Comparison of ENCODE assay signal across 26 cellular contexts in the genomic region with DNA sequence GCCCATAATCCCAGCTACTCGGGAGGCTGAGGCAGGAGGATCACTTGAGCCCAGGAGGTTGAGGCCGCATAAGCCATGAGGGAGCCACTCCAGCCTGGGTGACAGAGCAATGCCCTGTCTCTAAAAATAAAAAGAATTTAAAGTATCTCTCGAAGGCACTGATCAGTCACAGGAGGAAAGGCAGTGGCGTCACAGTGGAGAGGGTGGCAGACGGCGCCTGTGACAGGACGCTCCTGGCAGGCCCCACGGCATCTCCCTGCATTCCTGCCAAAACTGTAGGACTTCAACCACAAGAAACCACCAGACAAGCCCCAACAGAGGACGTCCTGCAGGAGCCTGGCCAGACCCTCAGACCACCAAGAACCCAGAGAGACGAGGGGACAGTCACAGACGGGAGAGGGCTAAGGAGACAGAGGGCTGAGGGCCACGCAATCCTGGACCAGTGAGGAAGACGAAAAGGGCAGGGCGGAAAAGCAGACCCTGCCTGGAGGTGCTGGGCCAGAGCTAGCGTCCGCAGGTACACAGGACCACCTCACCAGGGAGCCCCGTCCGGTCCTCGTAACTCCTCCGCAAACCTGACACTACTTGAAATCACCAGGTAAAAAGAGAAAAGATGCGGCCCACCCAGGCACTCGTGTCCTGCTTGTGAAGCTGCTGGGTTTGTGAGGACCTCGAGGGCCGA. TPM values are rescaled to one million over a fixed set of nuclear protein-coding genes. Genes with fewer than 3 reads are reported as not detected.
A peak's percentile ranks its signal among the peaks of the same experiment; 100 is the strongest.
DNase-seq lines count a peak whose midpoint lies in the region; ATAC-seq, FAIRE-seq and TF ChIP-seq lines count a peak whose summit lies in the region.
"Had no signal": no experiment of that assay in that cellular context is flagged by ENCODE, and none has a peak within 500 bp of the region (broad histone marks: within the 10 kb centered on the region; RNA-seq: fewer than 3 reads in every experiment).

No MANE protein-coding gene starts in this region.

- TF ChIP-seq POLR2A in K562 (conservative IDR thresholded peaks at IDR 0.05): no peak
- no peak for TF ChIP-seq POLR2A in spleen (IDR thresholded peaks at IDR 0.05)

- TF ChIP-seq CTCF in K562 (IDR thresholded peaks at IDR 0.05 in 2 of 3, conservative IDR thresholded peaks at IDR 0.05 in 1 of 3; ENCODE audit: insufficient read depth in 2 of 3, low read depth in 1 of 3, low read length in 3 of 3) (no peak), spleen (IDR thresholded peaks at IDR 0.05 in 8 of 11, conservative IDR thresholded peaks at IDR 0.05 in 3 of 11) (no peak)

- no peaks in the 10 kb centered on the region for H3K27me3 Mint-ChIP-seq in activated T-cell treated with anti-CD3 and anti-CD28 coated beads, Interleukin-2, amount 50 U/mL, for 72 hours (ENCODE audit: low read depth)
- H3K27me3 Mint-ChIP-seq in activated T-cell treated with anti-CD3 and anti-CD28 coated beads, Interleukin-2, amount 50 U/mL, for 4 hours (ENCODE audit: low read depth): no peaks in the 10 kb centered on the region
- H3K27me3 Mint-ChIP-seq: activated naive CD8-positive, alpha-beta T cell; T-cell had no signal

- WGBS in K562 (ENCODE audit: insufficient coverage, low coverage, missing lambda C conversion rate): 97% methylated on average over 23 of the region's 24 CpGs
- WGBS in spleen, 5 donors: 90 to 96% (median 96%) methylated on average over 24 of the region's 24 CpGs

- peaks cover 9 to 20% of the 10 kb centered on the region in 2 donors for H3K36me3 Mint-ChIP-seq in activated T-cell treated with anti-CD3 and anti-CD28 coated beads, Interleukin-2, amount 50 U/mL, for 72 hours (ENCODE audit: insufficient read depth in 2 of 2)
- H3K36me3 Mint-ChIP-seq in activated T-cell treated with anti-CD3 and anti-CD28 coated beads, Interleukin-2, amount 50 U/mL, for 4 hours (ENCODE audit: insufficient read depth): peaks cover 24% of the 10 kb centered on the region

- peak overlapping the region; percentile 9 for H3K27ac Mint-ChIP-seq in activated T-cell treated with anti-CD3 and anti-CD28 coated beads, Interleukin-2, amount 50 U/mL, for 72 hours
- H3K27ac Mint-ChIP-seq: activated naive CD8-positive, alpha-beta T cell had no signal

- intact Hi-C loops in K562 (cut with micrococcal nuclease) (no loop called here), spleen (cut with DNase I; ENCODE audit: low total_unique reads) (no loop called here)

- H3K4me1 ChIP-seq in K562 (replicated peaks in 1 of 2; ENCODE audit: control insufficient read depth in 2 of 2, insufficient read depth in 2 of 2, low read length in 2 of 2) (peaks cover 11 to 74% of the 10 kb centered on the region in 2 experiments), spleen (peaks cover 21 to 53% (median 43%) of the 10 kb centered on the region in 6 donors)

- H3K4me2 ChIP-seq in K562 (ENCODE audit: insufficient read depth, low read length): no peak overlapping the region
- H3K4me2 ChIP-seq: A549, BLaER1 had no signal

- H2AFZ ChIP-seq in K562 (ENCODE audit: low read depth, low read length): no peak overlapping the region

- BruUV-seq in K562 (replicated peaks; lab: Mats Ljungman, UMichigan): no TSS peak

- H3K27ac ChIP-seq in K562 (ENCODE audit: extremely low read depth, low read depth, low read length) (no peak overlapping the region), substantia nigra (ENCODE audit: low read depth, low read length, poor library complexity, severe bottlenecking) (peak overlapping the region; percentile 100), spleen (no peak overlapping the region)
- H3K27ac ChIP-seq: A549, BLaER1, left lung, upper lobe of right lung had no signal

- H3K9me3 Mint-ChIP-seq in activated T-cell treated with anti-CD3 and anti-CD28 coated beads, Interleukin-2, amount 50 U/mL, for 72 hours: no peaks in the 10 kb centered on the region
- no peaks in the 10 kb centered on the region for H3K9me3 Mint-ChIP-seq in activated T-cell treated with anti-CD3 and anti-CD28 coated beads, Interleukin-2, amount 50 U/mL, for 4 hours
- H3K9me3 Mint-ChIP-seq: T-cell had no signal

- peaks cover 4% of the 10 kb centered on the region for H3K9me3 ChIP-seq in K562 (replicated peaks; ENCODE audit: control insufficient read depth, insufficient read depth, low read depth, low read length)
- H3K9me3 ChIP-seq in spleen: no peaks in the 10 kb centered on the region
- H3K9me3 ChIP-seq: A549, BLaER1, gastroesophageal sphincter, left lung, upper lobe of right lung had no signal

- peaks cover 57% of the 10 kb centered on the region for H3K79me2 ChIP-seq in K562 (ENCODE audit: control insufficient read depth, insufficient read depth, low read length)

- no peak for DNase-seq in activated T-cell treated with anti-CD3 and anti-CD28 coated beads, Interleukin-2, amount 50 U/mL, for 72 hours
- no peak for DNase-seq in activated T-cell treated with anti-CD3 and anti-CD28 coated beads, Interleukin-2, amount 50 U/mL, for 4 hours
- DNase-seq in K562 (ENCODE audit: extremely low read depth in 1 of 4, low spot score in 3 of 4) (no peak), iPS-NIHi7 (ENCODE audit: extremely low spot score) (peak; percentile 8), substantia nigra (lab: John Stamatoyannopoulos, UW) (no peak), H4 (ENCODE audit: low spot score) (no peak), medulla oblongata (ENCODE audit: extremely low spot score) (no peak), spleen (no peak)
- DNase-seq: activated CD4-positive, alpha-beta T cell treated with anti-CD3 and anti-CD28 coated beads, Interleukin-2, amount 50 U/mL, for 4 hours; activated T-cell treated with anti-CD3 and anti-CD28 coated beads for 4 hours; NCI-H1105 treated with DMSO at 0.1 percent for 48 hours; NCI-H2107; NCI-H524 treated with DMSO at 0.1 percent for 48 hours; occipital lobe; SHP77; stimulated activated naive CD8-positive, alpha-beta T cell treated with anti-CD3 and anti-CD28 coated beads, Interleukin-15, Interleukin-2, amounts not matched to agents 100 U/mL and 50 U/mL, for 24 hours; T-cell; upper lobe of right lung had no signal

- H3K4me1 Mint-ChIP-seq in activated T-cell treated with anti-CD3 and anti-CD28 coated beads, Interleukin-2, amount 50 U/mL, for 72 hours (ENCODE audit: low read depth): peaks cover 28% of the 10 kb centered on the region
- peaks cover 21% of the 10 kb centered on the region for H3K4me1 Mint-ChIP-seq in activated T-cell treated with anti-CD3 and anti-CD28 coated beads, Interleukin-2, amount 50 U/mL, for 4 hours (ENCODE audit: low read depth)

- H3K36me3 ChIP-seq in K562 (ENCODE audit: control insufficient read depth, insufficient read depth, low read length): peaks cover 67% of the 10 kb centered on the region
- H3K36me3 ChIP-seq in spleen: peaks cover 11 to 62% (median 57%) of the 10 kb centered on the region in 6 donors

- in situ Hi-C loops in K562 (cut with MboI): loop anchor here (5.0 kb wide), 1 partner anchor 49 kb away; the partner anchor contains the start of gene PTDSS2

- no peak for ATAC-seq in activated T-cell treated with anti-CD3 and anti-CD28 coated beads, Interleukin-2, amount 50 U/mL, for 72 hours (replicated peaks in 1 of 2)
- no peak for ATAC-seq in activated T-cell treated with anti-CD3 and anti-CD28 coated beads, Interleukin-2, amount 50 U/mL, for 4 hours
- no peak for ATAC-seq in K562
- ATAC-seq: A549; gastroesophageal sphincter; left lung; sciatic nerve; stimulated activated naive CD8-positive, alpha-beta T cell treated with anti-CD3 and anti-CD28 coated beads, Interleukin-15, Interleukin-2, amounts not matched to agents 100 U/mL and 50 U/mL, for 24 hours; T-cell; upper lobe of right lung had no signal

- CTCF ChIA-PET in K562 (lab: Yijun Ruan, JAX; ENCODE audit: low intra/inter-chr PET ratio): no interaction called here

- peak overlapping the region in 1 of 2 donors; percentile 27 for H3K4me3 Mint-ChIP-seq in activated T-cell treated with anti-CD3 and anti-CD28 coated beads, Interleukin-2, amount 50 U/mL, for 72 hours
- no peak overlapping the region for H3K4me3 Mint-ChIP-seq in activated T-cell treated with anti-CD3 and anti-CD28 coated beads, Interleukin-2, amount 50 U/mL, for 4 hours
- H3K4me3 Mint-ChIP-seq: activated naive CD8-positive, alpha-beta T cell had no signal

- no peak overlapping the region; a peak in 1 of 4 replicates for H3K9ac ChIP-seq in K562 (ENCODE audit: insufficient read depth in 1 of 2, low read depth in 2 of 2, low read length in 2 of 2)

- no peaks in the 10 kb centered on the region for H4K20me1 ChIP-seq in K562 (replicated peaks; ENCODE audit: control insufficient read depth, insufficient read depth, low read length)

- FAIRE-seq in K562 (lab: Jason Lieb, UNC): no peak
- FAIRE-seq: A549, H54, HTR-8/SVneo had no signal

- no peaks in the 10 kb centered on the region for H3K27me3 ChIP-seq in K562 (ENCODE audit: control insufficient read depth in 2 of 2, insufficient read depth in 2 of 2, low read length in 2 of 2)
- no peaks in the 10 kb centered on the region for H3K27me3 ChIP-seq in spleen (replicated peaks in 1 of 7)
- H3K27me3 ChIP-seq: gastroesophageal sphincter, left lung, upper lobe of right lung had no signal

- H3K4me3 ChIP-seq in K562: no peak overlapping the region
- H3K4me3 ChIP-seq in spleen: no peak overlapping the region
- H3K4me3 ChIP-seq: A549, BLaER1, gastroesophageal sphincter, left lung, upper lobe of right lung had no signal

- peaks cover 3% of the 10 kb centered on the region for H3K9me1 ChIP-seq in K562 (ENCODE audit: control insufficient read depth, insufficient read depth, low read length)

- TF ChIP-seq EP300 in K562 (IDR thresholded peaks at IDR 0.05; ENCODE audit: low read length): no peak

- TF ChIP-seq RAD21 in K562 (CRISPR knock-in tag; conservative IDR thresholded peaks at IDR 0.05 in 1 of 2, IDR thresholded peaks at IDR 0.05 in 1 of 2): no peak

- POLR2A ChIA-PET in K562 (lab: Yijun Ruan, JAX): interaction anchor here (0.6 to 2.9 kb wide), 3 partner anchors 9 to 40 kb away, joined by 3 to 11 read pairs (median 3); no protein-coding TSS in a partner anchor

RNA-seq across cellular contexts. Expression of gene RNH1, which starts 5.9 kb away (rescaled TPM):
- total RNA-seq in activated T-cell treated with anti-CD3 and anti-CD28 coated beads, Interleukin-2, amount 50 U/mL, for 72 hours: 10 to 100 TPM; 88.9 to 95.3 TPM
- total RNA-seq in activated T-cell treated with anti-CD3 and anti-CD28 coated beads, Interleukin-2, amount 50 U/mL, for 4 hours: 100 to 1,000 TPM; 159 to 172 (median 160) TPM
- total RNA-seq in K562 (2011; cell fraction: chromatin; rRNA removed; ENCODE audit: low replicate concordance): 70.8 and 222 TPM in 2 replicates
- 197 and 200 TPM in 2 replicates for total RNA-seq in K562 (2011; cell fraction: nucleolus; rRNA removed)
- 94.3 and 102 TPM in 2 replicates for total RNA-seq in K562 (2011; cell fraction: nucleoplasm; rRNA removed)
- total RNA-seq in K562 (2014; rRNA removed) (159 and 178 TPM in 2 replicates), K562 (2014; rRNA removed; fragmentation: Illumina TruSeq; extraction: Trizol) (12.9 and 20.3 TPM in 2 replicates), K562 (2015; rRNA removed; fragmentation: Illumina TruSeq; extraction: Trizol) (97.2 and 102 TPM in 2 replicates), K562 (2021) (160 and 164 TPM in 2 replicates), spleen (100 to 1,000 TPM; 133 to 159 (median 147) TPM)
- polyA plus RNA-seq in K562 (2011; rRNA removed) (38.5 and 71.1 TPM in 2 replicates), K562 (2014; fragmentation: Illumina TruSeq; extraction: Trizol) (44.3 and 107 TPM in 2 replicates), K562 (2014; fragmentation: Nextera tagmentation; extraction: Ambion mirVana) (10 to 100 TPM in 1 of 2 experiments, 1 to 10 TPM in 1; 2.5 to 11.8 TPM), K562 (2014; rRNA removed) (104 and 114 TPM in 2 replicates), spleen (100 to 1,000 TPM in 1 of 3 donors, 10 to 100 TPM in 2; 72.8 to 143 (median 83.8) TPM)
- polyA plus RNA-seq in K562 (2011; cell fraction: cytosol; rRNA removed): 53.4 and 159 TPM in 2 replicates
- polyA plus RNA-seq in K562 (2011; cell fraction: nucleus; rRNA removed): 178 and 263 TPM in 2 replicates
- polyA plus RNA-seq in K562 (2012): 144 and 249 TPM in 2 replicates
- polyA minus RNA-seq in K562 (2011; rRNA and poly(A)+ RNA removed): 18.1 and 34.7 TPM in 2 replicates
- polyA minus RNA-seq in K562 (2011; cell fraction: cytosol; rRNA and poly(A)+ RNA removed): 72.0 and 82.7 TPM in 2 replicates
- 72.2 and 76.6 TPM in 2 replicates for polyA minus RNA-seq in K562 (2011; cell fraction: nucleus; rRNA and poly(A)+ RNA removed)
- 150 and 205 TPM in 2 replicates for total RNA-seq in H4 (2014; rRNA removed; shearing (Covaris generic))

RNA-seq across cellular contexts. Expression of gene HRAS, which starts 34.2 kb away (rescaled TPM):
- 10 to 100 TPM; 28.8 to 40.1 TPM for total RNA-seq in activated T-cell treated with anti-CD3 and anti-CD28 coated beads, Interleukin-2, amount 50 U/mL, for 72 hours
- total RNA-seq in activated T-cell treated with anti-CD3 and anti-CD28 coated beads, Interleukin-2, amount 50 U/mL, for 4 hours: 100 to 1,000 TPM in 1 of 3 donors, 10 to 100 TPM in 2; 92.2 to 108 (median 95.0) TPM
- total RNA-seq in K562 (2011; cell fraction: chromatin; rRNA removed; ENCODE audit: low replicate concordance): 31.9 and 88.4 TPM in 2 replicates
- total RNA-seq in K562 (2011; cell fraction: nucleolus; rRNA removed): 70.2 and 80.9 TPM in 2 replicates
- total RNA-seq in K562 (2011; cell fraction: nucleoplasm; rRNA removed): 37.3 and 47.9 TPM in 2 replicates
- total RNA-seq in K562 (2014; rRNA removed) (73.5 and 75.9 TPM in 2 replicates), K562 (2014; rRNA removed; fragmentation: Illumina TruSeq; extraction: Trizol) (11.3 and 16.8 TPM in 2 replicates), K562 (2015; rRNA removed; fragmentation: Illumina TruSeq; extraction: Trizol) (41.3 and 43.3 TPM in 2 replicates), K562 (2021) (64.9 and 68.5 TPM in 2 replicates), spleen (10 to 100 TPM; 16.6 to 33.6 (median 30.3) TPM)
- polyA plus RNA-seq in K562 (2011; rRNA removed) (29.6 and 34.9 TPM in 2 replicates), K562 (2014; fragmentation: Illumina TruSeq; extraction: Trizol) (28.0 and 46.2 TPM in 2 replicates), K562 (2014; fragmentation: Nextera tagmentation; extraction: Ambion mirVana) (1 to 10 TPM; 2.8 to 5.8 TPM), K562 (2014; rRNA removed) (52.0 and 61.3 TPM in 2 replicates), spleen (10 to 100 TPM; 70.0 to 90.9 (median 90.7) TPM)
- polyA plus RNA-seq in K562 (2011; cell fraction: cytosol; rRNA removed): 39.3 and 69.6 TPM in 2 replicates
- polyA plus RNA-seq in K562 (2011; cell fraction: nucleus; rRNA removed): 98.3 and 113 TPM in 2 replicates
- polyA plus RNA-seq in K562 (2012): 47.4 and 91.9 TPM in 2 replicates
- polyA minus RNA-seq in K562 (2011; rRNA and poly(A)+ RNA removed): 17.3 and 37.2 TPM in 2 replicates
- polyA minus RNA-seq in K562 (2011; cell fraction: cytosol; rRNA and poly(A)+ RNA removed): 18.2 and 20.6 TPM in 2 replicates
- polyA minus RNA-seq in K562 (2011; cell fraction: nucleus; rRNA and poly(A)+ RNA removed): 13.1 and 25.3 TPM in 2 replicates
- total RNA-seq in H4 (2014; rRNA removed; shearing (Covaris generic)): 64.1 and 76.1 TPM in 2 replicates

RNA-seq across cellular contexts. Expression of gene LRRC56, which starts 36.2 kb away (rescaled TPM):
- total RNA-seq in activated T-cell treated with anti-CD3 and anti-CD28 coated beads, Interleukin-2, amount 50 U/mL, for 72 hours: 1 to 10 TPM; 1.2 to 3.1 TPM
- total RNA-seq in activated T-cell treated with anti-CD3 and anti-CD28 coated beads, Interleukin-2, amount 50 U/mL, for 4 hours: 1 to 10 TPM; 1.4 to 2.7 (median 1.7) TPM
- total RNA-seq in K562 (2011; cell fraction: chromatin; rRNA removed; ENCODE audit: low replicate concordance): 8.0 and 39.1 TPM in 2 replicates
- 24.1 and 24.3 TPM in 2 replicates for total RNA-seq in K562 (2011; cell fraction: nucleolus; rRNA removed)
- 9.9 and 12.5 TPM in 2 replicates for total RNA-seq in K562 (2011; cell fraction: nucleoplasm; rRNA removed)
- total RNA-seq in K562 (2014; rRNA removed) (1.5 and 1.6 TPM in 2 replicates), K562 (2014; rRNA removed; fragmentation: Illumina TruSeq; extraction: Trizol) (0.13 and 0.22 TPM in 2 replicates), K562 (2015; rRNA removed; fragmentation: Illumina TruSeq; extraction: Trizol) (1.0 and 1.3 TPM in 2 replicates), K562 (2021) (3.4 and 4.5 TPM in 2 replicates), spleen (1 to 10 TPM; 1.0 to 3.3 (median 2.2) TPM)
- polyA plus RNA-seq in K562 (2011; rRNA removed) (1.0 and 1.6 TPM in 2 replicates), K562 (2014; fragmentation: Illumina TruSeq; extraction: Trizol) (0.61 and 1.4 TPM in 2 replicates), K562 (2014; fragmentation: Nextera tagmentation; extraction: Ambion mirVana) (under 1 TPM in 1 of 2 experiments, not detected in 1; 0.03 TPM), K562 (2014; rRNA removed) (3.6 and 4.3 TPM in 2 replicates), spleen (1 to 10 TPM; 2.2 to 4.6 (median 4.1) TPM)
- polyA plus RNA-seq in K562 (2011; cell fraction: cytosol; rRNA removed): 0.84 and 3.6 TPM in 2 replicates
- polyA plus RNA-seq in K562 (2011; cell fraction: nucleus; rRNA removed): 11.6 and 26.8 TPM in 2 replicates
- polyA plus RNA-seq in K562 (2012): 3.3 and 10.8 TPM in 2 replicates
- 0.45 and 0.77 TPM in 2 replicates for polyA minus RNA-seq in K562 (2011; rRNA and poly(A)+ RNA removed)
- polyA minus RNA-seq in K562 (2011; cell fraction: cytosol; rRNA and poly(A)+ RNA removed): 0.86 and 1.1 TPM in 2 replicates
- 3.6 and 4.6 TPM in 2 replicates for polyA minus RNA-seq in K562 (2011; cell fraction: nucleus; rRNA and poly(A)+ RNA removed)
- 0.18 and 0.19 TPM in 2 replicates for total RNA-seq in H4 (2014; rRNA removed; shearing (Covaris generic))

RNA-seq across cellular contexts. Expression of gene PTDSS2, which starts 51.1 kb away (rescaled TPM):
- 10 to 100 TPM; 20.6 to 22.5 TPM for total RNA-seq in activated T-cell treated with anti-CD3 and anti-CD28 coated beads, Interleukin-2, amount 50 U/mL, for 72 hours
- 10 to 100 TPM; 25.7 to 30.9 (median 29.1) TPM for total RNA-seq in activated T-cell treated with anti-CD3 and anti-CD28 coated beads, Interleukin-2, amount 50 U/mL, for 4 hours
- 105 and 295 TPM in 2 replicates for total RNA-seq in K562 (2011; cell fraction: chromatin; rRNA removed; ENCODE audit: low replicate concordance)
- total RNA-seq in K562 (2011; cell fraction: nucleolus; rRNA removed): 221 and 222 TPM in 2 replicates
- 123 and 136 TPM in 2 replicates for total RNA-seq in K562 (2011; cell fraction: nucleoplasm; rRNA removed)
- total RNA-seq in K562 (2014; rRNA removed): 42.4 and 61.4 TPM in 2 replicates
- 7.7 and 10.3 TPM in 2 replicates for total RNA-seq in K562 (2014; rRNA removed; fragmentation: Illumina TruSeq; extraction: Trizol)
- total RNA-seq in K562 (2015; rRNA removed; fragmentation: Illumina TruSeq; extraction: Trizol): 17.2 and 19.2 TPM in 2 replicates
- total RNA-seq in K562 (2021): 51.4 and 53.9 TPM in 2 replicates
- polyA plus RNA-seq in K562 (2011; rRNA removed): 22.4 and 36.2 TPM in 2 replicates
- polyA plus RNA-seq in K562 (2011; cell fraction: cytosol; rRNA removed): 31.4 and 55.2 TPM in 2 replicates
- polyA plus RNA-seq in K562 (2011; cell fraction: nucleus; rRNA removed): 204 and 221 TPM in 2 replicates
- 33.8 and 52.0 TPM in 2 replicates for polyA plus RNA-seq in K562 (2012)
- polyA plus RNA-seq in K562 (2014; fragmentation: Illumina TruSeq; extraction: Trizol): 16.9 and 25.2 TPM in 2 replicates
- 1 to 10 TPM in 1 of 2 experiments, under 1 TPM in 1; 0.45 to 1.1 TPM for polyA plus RNA-seq in K562 (2014; fragmentation: Nextera tagmentation; extraction: Ambion mirVana)
- polyA plus RNA-seq in K562 (2014; rRNA removed): 36.8 and 38.3 TPM in 2 replicates
- 21.0 and 25.3 TPM in 2 replicates for polyA minus RNA-seq in K562 (2011; rRNA and poly(A)+ RNA removed)
- polyA minus RNA-seq in K562 (2011; cell fraction: cytosol; rRNA and poly(A)+ RNA removed): 26.6 and 30.7 TPM in 2 replicates
- polyA minus RNA-seq in K562 (2011; cell fraction: nucleus; rRNA and poly(A)+ RNA removed): 37.0 and 51.1 TPM in 2 replicates
- 15.0 and 26.7 TPM in 2 replicates for total RNA-seq in H4 (2014; rRNA removed; shearing (Covaris generic))
- 10 to 100 TPM; 24.6 to 40.7 (median 29.4) TPM for total RNA-seq in spleen
- 10 to 100 TPM; 11.0 to 26.6 (median 14.9) TPM for polyA plus RNA-seq in spleen

RNA-seq across cellular contexts. Expression of gene ANO9, which starts 59.3 kb away (rescaled TPM):
- 10 to 100 TPM; 34.3 to 56.5 TPM for total RNA-seq in activated T-cell treated with anti-CD3 and anti-CD28 coated beads, Interleukin-2, amount 50 U/mL, for 72 hours
- 10 to 100 TPM; 16.5 to 21.7 (median 20.4) TPM for total RNA-seq in activated T-cell treated with anti-CD3 and anti-CD28 coated beads, Interleukin-2, amount 50 U/mL, for 4 hours
- total RNA-seq in K562 (2011; cell fraction: chromatin; rRNA removed; ENCODE audit: low replicate concordance): 28.4 and 83.6 TPM in 2 replicates
- total RNA-seq in K562 (2011; cell fraction: nucleolus; rRNA removed): 54.4 and 56.8 TPM in 2 replicates
- total RNA-seq in K562 (2011; cell fraction: nucleoplasm; rRNA removed): 33.9 and 40.5 TPM in 2 replicates
- total RNA-seq in K562 (2014; rRNA removed): 4.9 and 5.1 TPM in 2 replicates
- total RNA-seq in K562 (2014; rRNA removed; fragmentation: Illumina TruSeq; extraction: Trizol): 1.0 and 1.1 TPM in 2 replicates
- 3.8 TPM in 2 replicates for total RNA-seq in K562 (2015; rRNA removed; fragmentation: Illumina TruSeq; extraction: Trizol)
- 9.3 and 14.5 TPM in 2 replicates for total RNA-seq in K562 (2021)
- 5.4 and 19.1 TPM in 2 replicates for polyA plus RNA-seq in K562 (2011; rRNA removed)
- polyA plus RNA-seq in K562 (2011; cell fraction: cytosol; rRNA removed): 4.1 and 4.3 TPM in 2 replicates
- 179 and 200 TPM in 2 replicates for polyA plus RNA-seq in K562 (2011; cell fraction: nucleus; rRNA removed)
- polyA plus RNA-seq in K562 (2012): 11.4 and 33.5 TPM in 2 replicates
- 4.5 and 5.5 TPM in 2 replicates for polyA plus RNA-seq in K562 (2014; fragmentation: Illumina TruSeq; extraction: Trizol)
- under 1 TPM; 0.20 to 0.27 TPM for polyA plus RNA-seq in K562 (2014; fragmentation: Nextera tagmentation; extraction: Ambion mirVana)
- 10.7 and 10.8 TPM in 2 replicates for polyA plus RNA-seq in K562 (2014; rRNA removed)
- polyA minus RNA-seq in K562 (2011; rRNA and poly(A)+ RNA removed): 1.3 and 1.4 TPM in 2 replicates
- polyA minus RNA-seq in K562 (2011; cell fraction: cytosol; rRNA and poly(A)+ RNA removed): 2.9 and 3.2 TPM in 2 replicates
- 19.4 and 27.1 TPM in 2 replicates for polyA minus RNA-seq in K562 (2011; cell fraction: nucleus; rRNA and poly(A)+ RNA removed)
- not detected in 2 replicates for total RNA-seq in H4 (2014; rRNA removed; shearing (Covaris generic))
- 10 to 100 TPM; 10.2 to 34.5 (median 25.9) TPM for total RNA-seq in spleen
- 10 to 100 TPM; 32.7 to 53.8 (median 50.3) TPM for polyA plus RNA-seq in spleen
- total RNA-seq: occipital lobe had no signal
